ENCODE assay signal across 17 cellular contexts in genomic region chr5:153625826-153626354, GRCh38.
DNase-seq lines count a peak whose midpoint lies in the region; ATAC-seq, FAIRE-seq and TF ChIP-seq lines count a peak whose summit lies in the region.
"Had no signal": no experiment of that assay in that cellular context is flagged by ENCODE, and none has a peak within 500 bp of the region (broad histone marks: within the 10 kb centered on the region; RNA-seq: fewer than 3 reads in every experiment).

No MANE protein-coding gene starts in this region.

- H3K36me3 Mint-ChIP-seq in type B pancreatic cell = no peaks in the 10 kb centered on the region
- H3K36me3 Mint-ChIP-seq: CD4-positive, CD25-positive, alpha-beta regulatory T cell; CD8-positive, alpha-beta memory T cell had no signal

- no peak overlapping the region for H3K27ac ChIP-seq in A549
- peak overlapping the region; percentile 58; the same call in 1 of the 2 replicates for H3K27ac ChIP-seq in MM.1S (ENCODE audit: low read length)
- H3K27ac ChIP-seq in K562 (ENCODE audit: extremely low read depth, low read depth, low read length) = no peak overlapping the region

- POLR2A ChIA-PET in A549 (lab: Yijun Ruan, JAX) = no interaction called here
- POLR2A ChIA-PET in K562 (lab: Yijun Ruan, JAX) = no interaction called here

- no peak for TF ChIP-seq CTCF in A549 (IDR thresholded peaks at IDR 0.05)
- TF ChIP-seq CTCF in MM.1S (IDR thresholded peaks at IDR 0.05; ENCODE audit: low read length) = no peak
- TF ChIP-seq CTCF in K562 (IDR thresholded peaks at IDR 0.05 in 2 of 3, conservative IDR thresholded peaks at IDR 0.05 in 1 of 3; ENCODE audit: insufficient read depth in 2 of 3, low read depth in 1 of 3, low read length in 3 of 3) = no peak
- no peak for TF ChIP-seq CTCF in type B pancreatic cell (conservative IDR thresholded peaks at IDR 0.05)

- H3K4me2 ChIP-seq in A549 = no peak overlapping the region
- H3K4me2 ChIP-seq in MM.1S (ENCODE audit: low read depth, low read length) = peak overlapping the region; percentile 76; the same call in 1 of the 2 replicates
- no peak overlapping the region for H3K4me2 ChIP-seq in K562 (ENCODE audit: insufficient read depth, low read length)

- H3K9me3 ChIP-seq in A549 (no peaks in the 10 kb centered on the region), MM.1S (replicated peaks; ENCODE audit: insufficient read depth, low read length) (no peaks in the 10 kb centered on the region), K562 (replicated peaks; ENCODE audit: control insufficient read depth, insufficient read depth, low read depth, low read length) (no peaks in the 10 kb centered on the region)
- H3K9me3 ChIP-seq: BE2C, Caco-2 had no signal

- CTCF ChIA-PET in A549 (lab: Yijun Ruan, JAX) = interaction anchor here (1.0 kb wide), 1 partner anchor 339 kb away, joined by 3 read pairs; no protein-coding TSS in a partner anchor
- CTCF ChIA-PET in K562 (lab: Yijun Ruan, JAX; ENCODE audit: low intra/inter-chr PET ratio) = no interaction called here

- peaks cover 5% of the 10 kb centered on the region; the same call in 1 of the 2 replicates for H3F3A ChIP-seq in MM.1S (ENCODE audit: insufficient read depth, low read length)

- FAIRE-seq in A549 (lab: Jason Lieb, UNC) (no peak), K562 (lab: Jason Lieb, UNC) (no peak)
- FAIRE-seq: D721Med had no signal

- no peaks in the 10 kb centered on the region for H3K27me3 ChIP-seq in MM.1S (replicated peaks; ENCODE audit: insufficient read depth, low read length)
- no peaks in the 10 kb centered on the region for H3K27me3 ChIP-seq in K562 (ENCODE audit: control insufficient read depth in 2 of 2, insufficient read depth in 2 of 2, low read length in 2 of 2)
- H3K27me3 ChIP-seq: BE2C had no signal

- no peaks in the 10 kb centered on the region for H3K36me3 ChIP-seq in MM.1S (replicated peaks; ENCODE audit: insufficient read depth, low read length)
- no peaks in the 10 kb centered on the region for H3K36me3 ChIP-seq in K562 (ENCODE audit: control insufficient read depth, insufficient read depth, low read length)
- H3K36me3 ChIP-seq: BE2C had no signal

- H3K9me3 Mint-ChIP-seq in type B pancreatic cell = peaks cover 4% of the 10 kb centered on the region
- H3K9me3 Mint-ChIP-seq: CD4-positive, CD25-positive, alpha-beta regulatory T cell; CD8-positive, alpha-beta memory T cell; H9 had no signal

- H3K79me2 ChIP-seq in MM.1S (ENCODE audit: low read length) = no peaks in the 10 kb centered on the region
- no peaks in the 10 kb centered on the region for H3K79me2 ChIP-seq in K562 (ENCODE audit: control insufficient read depth, insufficient read depth, low read length)

- intact Hi-C loops in K562 (cut with micrococcal nuclease) = no loop called here

- H3K27ac Mint-ChIP-seq in type B pancreatic cell = peak overlapping the region; percentile 40
- H3K27ac Mint-ChIP-seq: CD4-positive, CD25-positive, alpha-beta regulatory T cell; CD8-positive, alpha-beta memory T cell had no signal

- H3K27me3 Mint-ChIP-seq in type B pancreatic cell = no peaks in the 10 kb centered on the region

- no peaks in the 10 kb centered on the region for H4K20me1 ChIP-seq in MM.1S (ENCODE audit: insufficient read depth, low read length)
- H4K20me1 ChIP-seq in K562 (replicated peaks; ENCODE audit: control insufficient read depth, insufficient read depth, low read length) = no peaks in the 10 kb centered on the region

- WGBS in A549 (ENCODE audit: missing lambda C conversion rate) = 55% methylated on average over 7 of the region's 7 CpGs
- 3% methylated on average over 7 of the region's 7 CpGs for WGBS in K562 (ENCODE audit: insufficient coverage, low coverage, missing lambda C conversion rate)

- peaks cover 16% of the 10 kb centered on the region for H3K4me1 Mint-ChIP-seq in type B pancreatic cell (ENCODE audit: unreplicated experiment)
- H3K4me1 Mint-ChIP-seq: CD4-positive, CD25-positive, alpha-beta regulatory T cell; CD8-positive, alpha-beta memory T cell had no signal

- H3K9ac ChIP-seq in MM.1S (ENCODE audit: low read length) (no peak overlapping the region), K562 (ENCODE audit: insufficient read depth in 1 of 2, low read depth in 2 of 2, low read length in 2 of 2) (no peak overlapping the region)

- TF ChIP-seq RAD21 in A549 (conservative IDR thresholded peaks at IDR 0.05 in 1 of 2, IDR thresholded peaks at IDR 0.05 in 1 of 2) = no peak
- no peak for TF ChIP-seq RAD21 in K562 (CRISPR knock-in tag; conservative IDR thresholded peaks at IDR 0.05 in 1 of 2, IDR thresholded peaks at IDR 0.05 in 1 of 2)

- in situ Hi-C loops in K562 (cut with MboI) = no loop called here

- H2AFZ ChIP-seq in MM.1S (ENCODE audit: low read length) = no peak overlapping the region
- H2AFZ ChIP-seq in K562 (ENCODE audit: low read depth, low read length) = no peak overlapping the region

- TF ChIP-seq EP300 in A549 (IDR thresholded peaks at IDR 0.05) = no peak
- no peak for TF ChIP-seq EP300 in K562 (IDR thresholded peaks at IDR 0.05; ENCODE audit: low read length)

- H3K4me3 ChIP-seq in A549 (no peak overlapping the region), MM.1S (ENCODE audit: low read length) (no peak overlapping the region), K562 (no peak overlapping the region)

- no peaks in the 10 kb centered on the region for H3K9me2 ChIP-seq in MM.1S (replicated peaks; ENCODE audit: insufficient read depth, low read length)

- no peak for TF ChIP-seq POLR2A in A549 (IDR thresholded peaks at IDR 0.05; ENCODE audit: low read length)
- no peak for TF ChIP-seq POLR2A in K562 (conservative IDR thresholded peaks at IDR 0.05)

- H3K4me1 ChIP-seq in A549 (no peaks in the 10 kb centered on the region; the same call in 2 of the 3 replicates), MM.1S (ENCODE audit: low read length) (peaks cover 41% of the 10 kb centered on the region), K562 (replicated peaks in 1 of 2; ENCODE audit: control insufficient read depth in 2 of 2, insufficient read depth in 2 of 2, low read length in 2 of 2) (no peaks in the 10 kb centered on the region; a peak in 1 of 5 replicates)
- H3K4me1 ChIP-seq: BE2C, Caco-2 had no signal

- no peak overlapping the region for H3K4me3 Mint-ChIP-seq in type B pancreatic cell
- H3K4me3 Mint-ChIP-seq: CD4-positive, CD25-positive, alpha-beta regulatory T cell; CD8-positive, alpha-beta memory T cell; H9 had no signal

- no peak for ATAC-seq in A549
- ATAC-seq in K562 = no peak

- DNase-seq in A549 (ENCODE audit: low read depth in 1 of 2, low spot score in 1 of 2) (no peak), MM.1S (no peak), K562 (ENCODE audit: extremely low read depth in 1 of 4, low spot score in 3 of 4) (no peak), type B pancreatic cell (ENCODE audit: extremely low spot score, unreplicated experiment) (no peak), NK-92 (lab: John Stamatoyannopoulos, UW; ENCODE audit: unreplicated experiment) (no peak), mucosa of gallbladder (ENCODE audit: low spot score) (no peak)
- DNase-seq: ACHN; BE2C; C1 segment of cervical spinal cord; Caco-2; CD4-positive, CD25-positive, alpha-beta regulatory T cell; CD8-positive, alpha-beta memory T cell; DMS79 treated with DMSO at 0.1 percent for 48 hours; GF-D8; GOT3; H9 had no signal

- BruUV-seq in K562 (replicated peaks; lab: Mats Ljungman, UMichigan) = no TSS peak

- no peaks in the 10 kb centered on the region for H3K9me1 ChIP-seq in K562 (ENCODE audit: control insufficient read depth, insufficient read depth, low read length)

TF ChIP-seq in A549, 52 proteins besides CTCF, POLR2A, EP300 and RAD21:
- TF ChIP-seq EHF (CRISPR knock-in tag; IDR thresholded peaks at IDR 0.05) (no peak), CBX2 (IDR thresholded peaks at IDR 0.05; ENCODE audit: borderline replicate concordance, low read depth) (no peak), MAFK (IDR thresholded peaks at IDR 0.05; ENCODE audit: partially characterized antibody) (peak; percentile 94), NPAS2 (CRISPR knock-in tag; IDR thresholded peaks at IDR 0.05; ENCODE audit: borderline replicate concordance) (no peak), HOXA7 (CRISPR knock-in tag; IDR thresholded peaks at IDR 0.05) (no peak), PBX3 (IDR thresholded peaks at IDR 0.05) (no peak), CEBPB (IDR thresholded peaks at IDR 0.05) (no peak), POLR2AphosphoS2 (conservative IDR thresholded peaks at IDR 0.05; ENCODE audit: low read length) (no peak)

TF ChIP-seq in K562, 482 proteins besides CTCF, POLR2A, EP300 and RAD21:
- TF ChIP-seq EZH2 (IDR thresholded peaks at IDR 0.05; ENCODE audit: borderline replicate concordance, low read depth, low read length) = no peak
- TF ChIP-seq SMARCE1 (IDR thresholded peaks at IDR 0.05) = no peak
- no peak for TF ChIP-seq CBX5 (IDR thresholded peaks at IDR 0.05; ENCODE audit: borderline replicate concordance, low read depth)
- TF ChIP-seq ETS2 (tag; IDR thresholded peaks at IDR 0.05; ENCODE audit: borderline replicate concordance, poor library complexity, severe bottlenecking) = no peak
- TF ChIP-seq ZNF316 (IDR thresholded peaks at IDR 0.05) = peak; percentile 93
- TF ChIP-seq MAFF (IDR thresholded peaks at IDR 0.05; ENCODE audit: low read length) = peak; percentile 92
- TF ChIP-seq MAFG (tag; conservative IDR thresholded peaks at IDR 0.05) = peak; percentile 93
- no peak for TF ChIP-seq ATF1 (CRISPR knock-in tag; IDR thresholded peaks at IDR 0.05)
- TF ChIP-seq ATF1 (tag; IDR thresholded peaks at IDR 0.05) = no peak
- peak; percentile 88 for TF ChIP-seq C11orf30 (IDR thresholded peaks at IDR 0.05; ENCODE audit: low read depth)
- TF ChIP-seq HIVEP1 (CRISPR knock-in tag; IDR thresholded peaks at IDR 0.05) = no peak
- TF ChIP-seq NFE2 (IDR thresholded peaks at IDR 0.05; ENCODE audit: low read depth) = 0 out of 2 replicates have a peak, but pooled peaks have one; percentile 14
- TF ChIP-seq KLF1 (tag; IDR thresholded peaks at IDR 0.05) = no peak
- peak; percentile 89 for TF ChIP-seq MAFK (IDR thresholded peaks at IDR 0.05; ENCODE audit: low read length)
- no peak for TF ChIP-seq HEY1 (CRISPR knock-in tag; IDR thresholded peaks at IDR 0.05; ENCODE audit: borderline replicate concordance)
TF ChIP-seq in K562: peak in this region for 6.

Comparison
In these comparisons a context has a peak if more than half of its experiments do, and no peak if none do; other contexts are left out.
1. Of the 35 proteins assayed by ChIP-seq in both K562 and A549: peak only in K562: none; only in A549: none; in both: MAFK; in neither: 34.